Comparison of ENCODE assay signal across 9 cellular contexts in genomic region chr9:137128158-137129088, GRCh38. TPM values are rescaled to one million over a fixed set of nuclear protein-coding genes. Genes with fewer than 3 reads are reported as not detected.
DNase-seq lines count a peak whose midpoint lies in the region; ATAC-seq and TF ChIP-seq lines count a peak whose summit lies in the region.
"Had no signal": no experiment of that assay in that cellular context is flagged by ENCODE, and none has a peak within 500 bp of the region (broad histone marks: within the 10 kb centered on the region; RNA-seq: fewer than 3 reads in every experiment).

No MANE protein-coding gene starts in this region.

- no peak overlapping the region for H3K18ac ChIP-seq in neuronal stem cell (ENCODE audit: low read length)

- H3K27me3 ChIP-seq in NT2/D1 (ENCODE audit: insufficient read depth, insufficient read length) (peaks cover 20% of the 10 kb centered on the region), dorsolateral prefrontal cortex (peaks cover 0 to 17% (median 0%) of the 10 kb centered on the region in 45 donors), neuronal stem cell (ENCODE audit: control insufficient read depth in 3 of 3, insufficient read depth in 3 of 3, low read depth in 1 of 3, low read length in 3 of 3) (peaks cover 0 to 6% (median 2%) of the 10 kb centered on the region in 3 experiments)

- TF ChIP-seq CTCF in dorsolateral prefrontal cortex (IDR thresholded peaks at IDR 0.05 in 54 of 56, conservative IDR thresholded peaks at IDR 0.05 in 2 of 56; ENCODE audit: low read depth in 1 of 56, partially characterized antibody in 56 of 56): no peak

- peaks cover 6% of the 10 kb centered on the region for H3K79me1 ChIP-seq in neuronal stem cell (ENCODE audit: low read depth, low read length)

- H3K4me2 ChIP-seq in neuronal stem cell (ENCODE audit: insufficient read depth, low read length, poor library complexity, severe bottlenecking): peak overlapping the region; percentile 81

- intact Hi-C loops in dorsolateral prefrontal cortex (cut with DNase I): loop anchor here in 1 of 2 donors (5.0 kb wide), 1 partner anchor 59 kb away; the partner anchor contains the start of genes ANAPC2 and SSNA1

- DNase-seq in NT2/D1 (ENCODE audit: low read depth, low spot score) (no peak), dorsolateral prefrontal cortex (no peak), neuronal stem cell (ENCODE audit: low spot score) (no peak), NCI-H2081 treated with DMSO at 0.1 percent for 48 hours (lab: John Stamatoyannopoulos, UW) (no peak), occipital lobe (lab: John Stamatoyannopoulos, UW) (no peak), NCI-H1436 (lab: John Stamatoyannopoulos, UW) (no peak)

- H2AK5ac ChIP-seq in neuronal stem cell (ENCODE audit: low read depth, low read length): peak overlapping the region; percentile 97

- H4K91ac ChIP-seq in neuronal stem cell (ENCODE audit: low read depth, low read length, poor library complexity): peak overlapping the region; percentile 14

- no CpG with 5 or more reads among the region's 30 CpGs for WGBS in neuronal stem cell (ENCODE audit: extremely low coverage in 2 of 2, insufficient read length in 2 of 2, insufficient replicate concordance in 1 of 2), 2 donors

- ATAC-seq in GM19395 (IDR thresholded peaks at IDR 0.05; ENCODE audit: unreplicated experiment) (peak; percentile 6), GM18870 (IDR thresholded peaks at IDR 0.05; ENCODE audit: unreplicated experiment) (no peak)

- no peak overlapping the region for H2BK12ac ChIP-seq in neuronal stem cell (ENCODE audit: low read length)

- no peak overlapping the region for H2BK15ac ChIP-seq in neuronal stem cell (ENCODE audit: low read length)

- H3K36me3 ChIP-seq in NT2/D1 (ENCODE audit: insufficient read depth, insufficient read length, low read length) (no peaks in the 10 kb centered on the region), neuronal stem cell (replicated peaks in 1 of 2; ENCODE audit: control insufficient read depth in 2 of 2, insufficient read depth in 2 of 2, low read length in 2 of 2) (no peaks in the 10 kb centered on the region)

- no peak overlapping the region for H2BK120ac ChIP-seq in neuronal stem cell (ENCODE audit: low read depth, low read length)

- H2BK5ac ChIP-seq in neuronal stem cell (ENCODE audit: low read length): peak overlapping the region; percentile 90

- H3K9ac ChIP-seq in NT2/D1 (ENCODE audit: insufficient read length, low read depth) (peak overlapping the region; percentile 99), neuronal stem cell (ENCODE audit: low read depth, low read length, poor library complexity) (peak overlapping the region; percentile 99)

- H3K23ac ChIP-seq in neuronal stem cell (ENCODE audit: low read depth, low read length, poor library complexity): peak overlapping the region; percentile 98

- no peaks in the 10 kb centered on the region for H3K4me1 ChIP-seq in NT2/D1 (ENCODE audit: insufficient read depth, insufficient read length)
- peaks cover 6 to 15% of the 10 kb centered on the region in 2 donors for H3K4me1 ChIP-seq in neuronal stem cell (ENCODE audit: control insufficient read depth in 2 of 2, insufficient read depth in 1 of 2, low read depth in 1 of 2, low read length in 2 of 2)

- H3K9me3 ChIP-seq in NT2/D1 (ENCODE audit: insufficient read depth, low read length): no peaks in the 10 kb centered on the region
- no peaks in the 10 kb centered on the region for H3K9me3 ChIP-seq in neuronal stem cell (replicated peaks in 1 of 2; ENCODE audit: control insufficient read depth in 2 of 2, insufficient read depth in 1 of 2, low read depth in 1 of 2, low read length in 2 of 2)

- H2AFZ ChIP-seq in neuronal stem cell (ENCODE audit: low read length): peak overlapping the region; percentile 98

- peak overlapping the region; percentile 90 for H3K4me3 ChIP-seq in NT2/D1 (ENCODE audit: insufficient read length, low read depth)
- H3K4me3 ChIP-seq in dorsolateral prefrontal cortex: peak overlapping the region; percentile 54 to 88 (median 78)
- peak overlapping the region; percentile 91 to 93 for H3K4me3 ChIP-seq in neuronal stem cell (ENCODE audit: low read length in 2 of 2)

- peak overlapping the region; percentile 67 for H4K8ac ChIP-seq in neuronal stem cell (ENCODE audit: low read depth, low read length)

- H3K27ac ChIP-seq in dorsolateral prefrontal cortex (peak overlapping the region in 28 of 59 donors; percentile 3 to 89 (median 78)), neuronal stem cell (replicated peaks; ENCODE audit: low read length) (no peak overlapping the region)

- no peak overlapping the region for H3K4ac ChIP-seq in neuronal stem cell (ENCODE audit: low read length)

- H3K14ac ChIP-seq in neuronal stem cell (ENCODE audit: low read length): no peak overlapping the region

RNA-seq across cellular contexts. Expression of gene GRIN1, which starts 10.5 kb away (rescaled TPM):
- total RNA-seq in dorsolateral prefrontal cortex (100 to 1,000 TPM; 175 to 937 (median 565) TPM), occipital lobe (31.2 TPM)
- polyA plus RNA-seq in neuronal stem cell (2013, experiment 1 of 2): 0.20 TPM
- 0.07 TPM for polyA plus RNA-seq in neuronal stem cell (2013, experiment 2 of 2)

RNA-seq across cellular contexts. Expression of gene DPP7, which starts 13.9 kb away (rescaled TPM):
- total RNA-seq in dorsolateral prefrontal cortex (100 to 1,000 TPM; 156 to 315 (median 208) TPM), occipital lobe (17.6 TPM)
- 34.8 TPM for polyA plus RNA-seq in neuronal stem cell (2013, experiment 1 of 2)
- polyA plus RNA-seq in neuronal stem cell (2013, experiment 2 of 2): 32.9 TPM

RNA-seq across cellular contexts. Expression of gene LRRC26, which starts 41.4 kb away (rescaled TPM):
- total RNA-seq in dorsolateral prefrontal cortex: 1 to 10 TPM in 8 of 120 experiments, under 1 TPM in 23, not detected in 89; 0.42 to 1.4 (median 0.75) TPM
- 1.2 TPM for polyA plus RNA-seq in neuronal stem cell (2013, experiment 1 of 2)
- polyA plus RNA-seq in neuronal stem cell (2013, experiment 2 of 2): 1.3 TPM
- 0.62 TPM for total RNA-seq in occipital lobe
- total RNA-seq: activated CD8-positive, alpha-beta memory T cell treated with anti-CD3 and anti-CD28 coated beads for 36 hours had no signal

RNA-seq across cellular contexts. Expression of gene MAN1B1, which starts 41.6 kb away (rescaled TPM):
- total RNA-seq in dorsolateral prefrontal cortex (10 to 100 TPM; 37.7 to 75.2 (median 55.6) TPM), occipital lobe (38.5 TPM)
- polyA plus RNA-seq in neuronal stem cell (2013, experiment 1 of 2): 23.6 TPM
- 22.2 TPM for polyA plus RNA-seq in neuronal stem cell (2013, experiment 2 of 2)

RNA-seq across cellular contexts. Expression of gene TMEM210, which starts 43.4 kb away (rescaled TPM):
- total RNA-seq in dorsolateral prefrontal cortex: not detected
- not detected for polyA plus RNA-seq in neuronal stem cell (2013, experiment 1 of 2)
- polyA plus RNA-seq in neuronal stem cell (2013, experiment 2 of 2): not detected
- not detected for total RNA-seq in occipital lobe
- total RNA-seq: activated CD8-positive, alpha-beta memory T cell treated with anti-CD3 and anti-CD28 coated beads for 36 hours had no signal
